In genomic region chr7:22671177-22671879, GRCh38 we compare ENCODE assay signal across 21 cellular contexts. TPM values are rescaled to one million over a fixed set of nuclear protein-coding genes. Genes with fewer than 3 reads are reported as not detected.
DNase-seq lines count a peak whose midpoint lies in the region; FAIRE-seq and TF ChIP-seq lines count a peak whose summit lies in the region.
"Had no signal": no experiment of that assay in that cellular context is flagged by ENCODE, and none has a peak within 500 bp of the region (broad histone marks: within the 10 kb centered on the region; RNA-seq: fewer than 3 reads in every experiment).

No MANE protein-coding gene starts in this region.

- H4K12ac ChIP-seq in trophoblast cell (ENCODE audit: low read depth, low read length): no peak overlapping the region

- H3K27me3 ChIP-seq in KMS-11 (ENCODE audit: insufficient read depth, low read depth): no peaks in the 10 kb centered on the region
- no peaks in the 10 kb centered on the region for H3K27me3 ChIP-seq in endothelial cell of umbilical vein (ENCODE audit: control insufficient read depth in 2 of 2, insufficient read depth in 2 of 2, low read length in 2 of 2)
- H3K27me3 ChIP-seq in trophoblast cell (ENCODE audit: insufficient read depth, low read length): no peaks in the 10 kb centered on the region
- no peaks in the 10 kb centered on the region for H3K27me3 ChIP-seq in H7 (ENCODE audit: control insufficient read depth, insufficient read depth, low read length)
- H3K27me3 ChIP-seq: neural progenitor cell, stomach, uterus had no signal

- H4K91ac ChIP-seq in trophoblast cell (ENCODE audit: low read depth, low read length): no peak overlapping the region

- CTCF ChIA-PET in activated naive CD4-positive, alpha-beta T cell treated with anti-CD3 and anti-CD28 coated beads, Interleukin-2, amount 10 ng/mL, durations not matched to agents 7 days and 5 days (lab: Charles Lee): interaction anchor here (0.7 to 1.2 kb wide), 3 partner anchors 9 to 170 kb away, joined by 3 read pairs; no protein-coding TSS in a partner anchor
- CTCF ChIA-PET in endothelial cell of umbilical vein (lab: Charles Lee): interaction anchor here (1.3 to 3.6 kb wide), 4 partner anchors 16 to 85 kb away, joined by 3 to 17 read pairs (median 5); partner anchors contain the start of gene IL6

- H3K79me1 ChIP-seq in trophoblast cell (ENCODE audit: low read length): peaks cover 2% of the 10 kb centered on the region

- H3K79me2 ChIP-seq in KMS-11 (ENCODE audit: insufficient read depth, low read depth) (no peaks in the 10 kb centered on the region), endothelial cell of umbilical vein (ENCODE audit: control insufficient read depth, insufficient read depth, low read length) (no peaks in the 10 kb centered on the region), trophoblast cell (ENCODE audit: control insufficient read depth, insufficient read depth, low read length, poor library complexity) (no peaks in the 10 kb centered on the region)

- POLR2A ChIA-PET in endothelial cell of umbilical vein (lab: Charles Lee): no interaction called here

- intact Hi-C loops in endothelial cell of umbilical vein (cut with micrococcal nuclease): no loop called here

- no peak for TF ChIP-seq CTCF in KMS-11 (conservative IDR thresholded peaks at IDR 0.05; ENCODE audit: low read depth, low read length)
- TF ChIP-seq CTCF in endothelial cell of umbilical vein (IDR thresholded peaks at IDR 0.05; ENCODE audit: extremely low read depth in 1 of 2, insufficient read depth in 1 of 2, low read depth in 1 of 2, low read length in 2 of 2): no peak

- H3K9ac ChIP-seq in KMS-11: no peak overlapping the region
- no peak overlapping the region for H3K9ac ChIP-seq in endothelial cell of umbilical vein (replicated peaks; ENCODE audit: extremely low read depth, insufficient read depth, low read length)
- H3K9ac ChIP-seq in trophoblast cell (ENCODE audit: low read length): no peak overlapping the region
- H3K9ac ChIP-seq: neural progenitor cell had no signal

- peak overlapping the region; percentile 41 for H3K18ac ChIP-seq in trophoblast cell (ENCODE audit: low read length)

- dilution Hi-C loops in endothelial cell of umbilical vein (cut with MboI; ENCODE audit: extremely low pct_ligation_motif_present, low sequenced_read_pairs): no loop called here

- H2BK120ac ChIP-seq in trophoblast cell (ENCODE audit: insufficient read depth, low read length, poor library complexity): no peak overlapping the region

- H3K36me3 ChIP-seq in KMS-11 (ENCODE audit: insufficient read depth) (no peaks in the 10 kb centered on the region), endothelial cell of umbilical vein (ENCODE audit: control insufficient read depth in 2 of 2, extremely low read depth in 1 of 2, insufficient read depth in 2 of 2, low read length in 2 of 2) (no peaks in the 10 kb centered on the region), trophoblast cell (ENCODE audit: control insufficient read depth in 1 of 2, insufficient read depth in 2 of 2, low read length in 2 of 2) (no peaks in the 10 kb centered on the region), H7 (replicated peaks; ENCODE audit: control insufficient read depth, insufficient read depth, low read length) (no peaks in the 10 kb centered on the region)
- H3K36me3 ChIP-seq: neural progenitor cell, stomach, uterus had no signal

- no peak overlapping the region for H2BK12ac ChIP-seq in trophoblast cell (ENCODE audit: low read length)

- H3K14ac ChIP-seq in trophoblast cell (ENCODE audit: low read length): peak overlapping the region; percentile 64

- no peak overlapping the region for H2BK5ac ChIP-seq in trophoblast cell (ENCODE audit: low read depth, low read length, poor library complexity)

- no peak overlapping the region for H2AFZ ChIP-seq in KMS-11 (ENCODE audit: low read depth)
- peak overlapping the region; percentile 15 for H2AFZ ChIP-seq in endothelial cell of umbilical vein (ENCODE audit: low read depth, low read length)
- no peak overlapping the region for H2AFZ ChIP-seq in trophoblast cell (ENCODE audit: insufficient read depth, low read length, poor library complexity)
- H2AFZ ChIP-seq: neural progenitor cell had no signal

- H3K4me3 ChIP-seq in KMS-11 (IDR thresholded peaks at IDR 0.05; ENCODE audit: insufficient read depth, low read depth, low read length) (no peak overlapping the region), endothelial cell of umbilical vein (replicated peaks in 1 of 3; ENCODE audit: insufficient read depth in 1 of 3, low read depth in 1 of 3, low read length in 3 of 3) (no peak overlapping the region), trophoblast cell (ENCODE audit: low read depth, low read length) (no peak overlapping the region), H7 (ENCODE audit: insufficient read depth, low read depth, low read length) (no peak overlapping the region)
- H3K4me3 ChIP-seq: neural progenitor cell, stomach, uterus had no signal

- H3K9me3 ChIP-seq in endothelial cell of umbilical vein (replicated peaks; ENCODE audit: control insufficient read depth, insufficient read depth, low read length): no peaks in the 10 kb centered on the region
- no peaks in the 10 kb centered on the region for H3K9me3 ChIP-seq in trophoblast cell (ENCODE audit: insufficient read depth, low read depth, low read length)
- H3K9me3 ChIP-seq: stomach, uterus had no signal

- no peaks in the 10 kb centered on the region for H3K9me1 ChIP-seq in endothelial cell of umbilical vein (replicated peaks; ENCODE audit: control insufficient read depth, extremely low read depth, insufficient read depth, low read length)

- H4K20me1 ChIP-seq in KMS-11 (ENCODE audit: insufficient read depth) (no peaks in the 10 kb centered on the region), endothelial cell of umbilical vein (replicated peaks; ENCODE audit: control insufficient read depth, extremely low read depth, insufficient read depth, low read length) (no peaks in the 10 kb centered on the region)

- H3K23ac ChIP-seq in trophoblast cell (ENCODE audit: low read length): peak overlapping the region; percentile 89

- no peak for TF ChIP-seq POLR2A in endothelial cell of umbilical vein (IDR thresholded peaks at IDR 0.05; ENCODE audit: low read depth, low read length)

- WGBS in trophoblast cell (ENCODE audit: extremely low coverage, insufficient coverage, insufficient read length): no CpG with 5 or more reads among the region's 5 CpGs

- no peak for DNase-seq in activated naive CD4-positive, alpha-beta T cell treated with anti-CD3 and anti-CD28 coated beads, Interleukin-2, amount 10 ng/mL, durations not matched to agents 7 days and 5 days
- DNase-seq in activated naive CD4-positive, alpha-beta T cell (lab: John Stamatoyannopoulos, UW): no peak
- peak; percentile 42 for DNase-seq in endothelial cell of umbilical vein (ENCODE audit: low read depth, low spot score)
- no peak for DNase-seq in trophoblast cell
- no peak for DNase-seq in NCI-H2196 treated with DMSO at 0.1 percent for 48 hours (lab: John Stamatoyannopoulos, UW; ENCODE audit: unreplicated experiment)
- no peak for DNase-seq in H7
- no peak for DNase-seq in NCI-H1092 (lab: John Stamatoyannopoulos, UW)
- DNase-seq: activated CD8-positive, alpha-beta memory T cell treated with anti-CD3 and anti-CD28 coated beads for 24 hours; amygdala; Calu3; glutamatergic neuron; immature natural killer cell; NCI-H1092 treated with DMSO at 0.1 percent for 48 hours; retina; stimulated activated CD4-positive, alpha-beta T cell treated with anti-CD3 and anti-CD28 coated beads, Interleukin-15, amount 100 ng/mL, for 24 hours; stomach; uterus had no signal

- peaks cover 3% of the 10 kb centered on the region for H3K9me3 Mint-ChIP-seq in activated naive CD4-positive, alpha-beta T cell treated with anti-CD3 and anti-CD28 coated beads, Interleukin-2, amount 10 ng/mL, durations not matched to agents 7 days and 5 days
- H3K9me3 Mint-ChIP-seq: neural progenitor cell had no signal

- H3K27ac Mint-ChIP-seq in activated naive CD4-positive, alpha-beta T cell treated with anti-CD3 and anti-CD28 coated beads, Interleukin-2, amount 10 ng/mL, durations not matched to agents 7 days and 5 days: peak overlapping the region; percentile 91
- H3K27ac Mint-ChIP-seq: activated T-helper 17 cell treated with anti-CD3 and anti-CD28 coated beads, Interleukin-2, amount 50 U/mL, for 72 hours; immature natural killer cell; neural progenitor cell had no signal

- no TSS peak for BruUV-seq in endothelial cell of umbilical vein (replicated peaks; lab: Mats Ljungman, UMichigan)

- peak overlapping the region; percentile 64 for H2AK5ac ChIP-seq in trophoblast cell (ENCODE audit: low read length)

- H3K36me3 Mint-ChIP-seq in activated naive CD4-positive, alpha-beta T cell treated with anti-CD3 and anti-CD28 coated beads, Interleukin-2, amount 10 ng/mL, durations not matched to agents 7 days and 5 days: peaks cover 34% of the 10 kb centered on the region
- H3K36me3 Mint-ChIP-seq: immature natural killer cell, neural progenitor cell had no signal

- peaks cover 79% of the 10 kb centered on the region for H3K4me1 Mint-ChIP-seq in activated naive CD4-positive, alpha-beta T cell treated with anti-CD3 and anti-CD28 coated beads, Interleukin-2, amount 10 ng/mL, durations not matched to agents 7 days and 5 days
- H3K4me1 Mint-ChIP-seq: neural progenitor cell had no signal

- no peak overlapping the region for H3K4me3 Mint-ChIP-seq in activated naive CD4-positive, alpha-beta T cell treated with anti-CD3 and anti-CD28 coated beads, Interleukin-2, amount 10 ng/mL, durations not matched to agents 7 days and 5 days
- H3K4me3 Mint-ChIP-seq: activated T-helper 17 cell treated with anti-CD3 and anti-CD28 coated beads, Interleukin-2, amount 50 U/mL, for 72 hours; immature natural killer cell; neural progenitor cell had no signal

- H3K27me3 Mint-ChIP-seq in activated naive CD4-positive, alpha-beta T cell treated with anti-CD3 and anti-CD28 coated beads, Interleukin-2, amount 10 ng/mL, durations not matched to agents 7 days and 5 days: peaks cover 22% of the 10 kb centered on the region
- H3K27me3 Mint-ChIP-seq: activated T-helper 17 cell treated with anti-CD3 and anti-CD28 coated beads, Interleukin-2, amount 50 U/mL, for 72 hours had no signal

- H3K4ac ChIP-seq in trophoblast cell (ENCODE audit: low read depth, low read length): no peak overlapping the region

- H4K8ac ChIP-seq in trophoblast cell (ENCODE audit: low read depth, low read length): peak overlapping the region; percentile 58

- no peak for FAIRE-seq in endothelial cell of umbilical vein (lab: Jason Lieb, UNC)
- FAIRE-seq: A204.1 had no signal

- H3K4me1 ChIP-seq in KMS-11 (ENCODE audit: low read depth, poor library complexity, severe bottlenecking) (peaks cover 52% of the 10 kb centered on the region), endothelial cell of umbilical vein (ENCODE audit: control insufficient read depth, extremely low read depth, insufficient read depth, low read length) (peaks cover 66% of the 10 kb centered on the region), trophoblast cell (ENCODE audit: control insufficient read depth in 1 of 2, insufficient read depth in 2 of 2, low read length in 2 of 2) (peaks cover 13 to 14% of the 10 kb centered on the region in 2 experiments)
- H3K4me1 ChIP-seq: neural progenitor cell, uterus had no signal

- H3K4me2 ChIP-seq in KMS-11 (peak overlapping the region; percentile 69), endothelial cell of umbilical vein (ENCODE audit: insufficient read depth, low read length) (peak overlapping the region; percentile 27), trophoblast cell (ENCODE audit: low read length) (no peak overlapping the region)
- H3K4me2 ChIP-seq: neural progenitor cell had no signal

- H3K27ac ChIP-seq in KMS-11: no peak overlapping the region
- peak overlapping the region; percentile 30 for H3K27ac ChIP-seq in endothelial cell of umbilical vein (ENCODE audit: insufficient read depth, low read depth, low read length)
- no peak overlapping the region for H3K27ac ChIP-seq in trophoblast cell (ENCODE audit: low read depth, low read length)
- H3K27ac ChIP-seq: neural progenitor cell, stomach, uterus had no signal

RNA-seq across cellular contexts. Expression of gene IL6, which starts 55.7 kb away (rescaled TPM):
- 9.4 and 11.0 TPM in 2 replicates for total RNA-seq in endothelial cell of umbilical vein
- polyA plus RNA-seq in endothelial cell of umbilical vein: 12.0 and 16.5 TPM in 2 replicates
- polyA plus RNA-seq in endothelial cell of umbilical vein (2011; cell fraction: cytosol; rRNA removed): 37.9 and 46.7 TPM in 2 replicates
- polyA plus RNA-seq in endothelial cell of umbilical vein (2011; cell fraction: nucleus; rRNA removed): 94.3 and 96.8 TPM in 2 replicates
- polyA plus RNA-seq in endothelial cell of umbilical vein (2012): 44.7 and 75.0 TPM in 2 replicates
- polyA minus RNA-seq in endothelial cell of umbilical vein: 11.7 and 12.6 TPM in 2 replicates
- polyA minus RNA-seq in endothelial cell of umbilical vein (2011; cell fraction: cytosol; rRNA and poly(A)+ RNA removed): 8.5 TPM
- polyA minus RNA-seq in endothelial cell of umbilical vein (2011; cell fraction: nucleus; rRNA and poly(A)+ RNA removed): 34.2 and 34.3 TPM in 2 replicates
- polyA plus RNA-seq in trophoblast cell (2013): 11.5 and 15.6 TPM in 2 replicates
- total RNA-seq in H7 (2014; rRNA removed; shearing (Covaris generic)): 0.22 and 0.69 TPM in 2 replicates
- total RNA-seq: stomach had no signal
- polyA plus RNA-seq: immature natural killer cell had no signal
